Comparison of ENCODE assay signal across 1 cellular context in the genomic region with DNA sequence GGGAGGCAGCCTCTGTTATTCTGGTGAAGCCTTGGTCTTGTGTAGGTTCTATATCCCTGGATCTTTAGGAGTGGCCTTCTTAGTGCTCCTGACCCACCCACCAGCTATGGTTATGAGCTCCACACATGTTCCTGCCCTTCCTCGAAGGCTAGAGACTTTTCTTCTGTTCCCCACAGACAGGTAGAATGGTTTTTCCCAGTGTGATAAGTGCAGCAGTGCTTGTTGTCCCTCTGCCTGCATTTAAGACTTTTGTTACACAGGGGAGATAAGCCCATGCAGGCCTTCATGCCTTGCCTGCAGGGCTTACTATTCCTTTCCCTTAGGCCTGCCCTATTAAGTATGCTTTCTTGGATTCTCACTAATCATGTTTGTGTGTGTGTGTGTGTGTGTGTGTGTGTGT.
TF ChIP-seq lines count a peak whose summit lies in the region.

No MANE protein-coding gene starts in this region.

TF ChIP-seq in K562, 482 proteins besides CTCF, POLR2A, EP300 and RAD21 (continued from another document):
- TF ChIP-seq, protein P1, sequence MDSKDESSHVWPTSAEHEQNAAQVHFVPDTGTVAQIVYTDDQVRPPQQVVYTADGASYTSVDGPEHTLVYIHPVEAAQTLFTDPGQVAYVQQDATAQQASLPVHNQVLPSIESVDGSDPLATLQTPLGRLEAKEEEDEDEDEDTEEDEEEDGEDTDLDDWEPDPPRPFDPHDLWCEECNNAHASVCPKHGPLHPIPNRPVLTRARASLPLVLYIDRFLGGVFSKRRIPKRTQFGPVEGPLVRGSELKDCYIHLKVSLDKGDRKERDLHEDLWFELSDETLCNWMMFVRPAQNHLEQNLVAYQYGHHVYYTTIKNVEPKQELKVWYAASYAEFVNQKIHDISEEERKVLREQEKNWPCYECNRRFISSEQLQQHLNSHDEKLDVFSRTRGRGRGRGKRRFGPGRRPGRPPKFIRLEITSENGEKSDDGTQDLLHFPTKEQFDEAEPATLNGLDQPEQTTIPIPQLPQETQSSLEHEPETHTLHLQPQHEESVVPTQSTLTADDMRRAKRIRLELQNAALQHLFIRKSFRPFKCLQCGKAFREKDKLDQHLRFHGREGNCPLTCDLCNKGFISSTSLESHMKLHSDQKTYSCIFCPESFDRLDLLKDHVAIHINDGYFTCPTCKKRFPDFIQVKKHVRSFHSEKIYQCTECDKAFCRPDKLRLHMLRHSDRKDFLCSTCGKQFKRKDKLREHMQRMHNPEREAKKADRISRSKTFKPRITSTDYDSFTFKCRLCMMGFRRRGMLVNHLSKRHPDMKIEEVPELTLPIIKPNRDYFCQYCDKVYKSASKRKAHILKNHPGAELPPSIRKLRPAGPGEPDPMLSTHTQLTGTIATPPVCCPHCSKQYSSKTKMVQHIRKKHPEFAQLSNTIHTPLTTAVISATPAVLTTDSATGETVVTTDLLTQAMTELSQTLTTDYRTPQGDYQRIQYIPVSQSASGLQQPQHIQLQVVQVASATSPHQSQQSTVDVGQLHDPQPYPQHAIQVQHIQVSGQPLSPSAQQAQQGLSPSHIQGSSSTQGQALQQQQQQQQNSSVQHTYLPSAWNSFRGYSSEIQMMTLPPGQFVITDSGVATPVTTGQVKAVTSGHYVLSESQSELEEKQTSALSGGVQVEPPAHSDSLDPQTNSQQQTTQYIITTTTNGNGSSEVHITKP (IDR thresholded peaks at IDR 0.05; ENCODE audit: partially characterized antibody), result peak; percentile 81
- no peak for TF ChIP-seq ZNF354B (CRISPR knock-in tag; IDR thresholded peaks at IDR 0.05)
- no peak for TF ChIP-seq CCAR2 (IDR thresholded peaks at IDR 0.05; ENCODE audit: low read depth, low read length)
- no peak for TF ChIP-seq TOE1 (IDR thresholded peaks at IDR 0.05; ENCODE audit: borderline replicate concordance)
- TF ChIP-seq TOE1 (CRISPR knock-in tag; IDR thresholded peaks at IDR 0.05; ENCODE audit: borderline replicate concordance, low read depth), result no peak
- TF ChIP-seq BRD4 (IDR thresholded peaks at IDR 0.05), result no peak
